ENCODE assay signal across 14 cellular contexts in the genomic region with DNA sequence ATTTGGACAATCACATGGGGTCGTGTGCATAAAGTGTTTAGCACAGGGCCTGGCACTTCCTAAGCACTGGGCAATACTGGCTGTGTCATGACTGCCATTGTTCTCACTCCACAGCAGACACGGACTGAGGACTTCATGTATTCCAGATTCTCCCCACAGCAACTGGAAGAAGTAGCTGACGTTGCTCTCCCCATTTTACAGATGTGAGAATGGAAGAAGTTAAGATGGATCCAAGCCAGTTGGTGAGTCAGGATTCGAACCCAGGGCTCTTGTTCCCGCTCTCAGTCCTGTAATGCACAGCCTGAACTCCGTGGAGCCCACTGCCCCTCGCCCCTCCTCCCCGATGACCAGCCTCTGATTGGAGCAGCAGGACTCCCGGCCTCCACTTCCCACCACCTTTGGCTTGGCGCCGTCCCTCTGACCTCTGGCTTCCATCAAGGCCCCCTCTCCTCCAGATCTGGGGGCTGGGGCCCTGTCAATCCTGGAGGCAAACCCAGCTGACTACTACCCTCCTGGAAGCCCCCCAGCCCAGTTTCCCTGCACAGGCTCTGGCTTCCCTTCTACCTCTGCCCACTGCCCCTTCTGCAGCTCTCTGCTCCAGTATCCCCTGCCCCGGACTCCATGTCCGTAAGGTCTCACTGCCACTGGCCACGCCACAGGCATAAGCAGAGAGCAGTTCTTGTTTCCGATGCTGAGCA.
"Had no signal": no experiment of that assay in that cellular context is flagged by ENCODE, and none has a peak within 500 bp of the region (broad histone marks: within the 10 kb centered on the region; RNA-seq: fewer than 3 reads in every experiment).

No MANE protein-coding gene starts in this region.

- H3K9me3 ChIP-seq: gastrocnemius medialis, heart right ventricle, ovary had no signal

- ATAC-seq: activated naive CD4-positive, alpha-beta T cell treated with anti-CD3 and anti-CD28 coated beads, Interleukin-2, amount 50 U/mL, for 72 hours; gastrocnemius medialis; heart right ventricle; left colon; sciatic nerve had no signal

- H3K36me3 ChIP-seq: brain microvascular endothelial cell, gastrocnemius medialis, heart right ventricle, ovary had no signal

- H3K27ac ChIP-seq: brain microvascular endothelial cell, gastrocnemius medialis, heart right ventricle, ovary had no signal

- H3K4me3 ChIP-seq: gastrocnemius medialis, heart right ventricle, lung, ovary had no signal

- H3K4me3 Mint-ChIP-seq: dendritic cell treated with granulocyte-macrophage colony-stimulating factor and Interleukin-4, amounts not matched to agents 40 ng/mL and 50 ng/mL, for 4 days; nephron; T-helper 2 cell treated with Interferon-gamma antibody and Interleukin-4, amounts not matched to agents 5 μg/mL and 100 μg/mL, for 36 hours had no signal

- DNase-seq: brain microvascular endothelial cell, cerebellar nuclear complex, gastrocnemius medialis, heart right ventricle, left colon, ovary, SW 1271 had no signal

- H3K4me1 ChIP-seq: gastrocnemius medialis had no signal

- H3K36me3 Mint-ChIP-seq: activated naive CD4-positive, alpha-beta T cell treated with anti-CD3 and anti-CD28 coated beads, Interleukin-2, amount 50 U/mL, for 72 hours had no signal

- H3K27ac Mint-ChIP-seq: activated T-helper 2 cell treated with anti-CD3 and anti-CD28 coated beads, Interferon-gamma antibody, Interleukin-2, Interleukin-4, amounts not matched to agents 10 μg/mL and 5 μg/mL and 100 μg/mL, durations not matched to agents 14 hours and 24 hours and 36 hours; T-helper 2 cell treated with Interferon-gamma antibody and Interleukin-4, amounts not matched to agents 5 μg/mL and 100 μg/mL, for 36 hours had no signal

- H3K9me3 Mint-ChIP-seq: activated naive CD4-positive, alpha-beta T cell treated with anti-CD3 and anti-CD28 coated beads, Interleukin-2, amount 50 U/mL, for 72 hours; activated T-helper 2 cell treated with anti-CD3 and anti-CD28 coated beads, Interferon-gamma antibody, Interleukin-2, Interleukin-4, amounts not matched to agents 10 μg/mL and 5 μg/mL and 100 μg/mL, durations not matched to agents 14 hours and 24 hours and 36 hours; dendritic cell treated with granulocyte-macrophage colony-stimulating factor and Interleukin-4, amounts not matched to agents 40 ng/mL and 50 ng/mL, for 4 days; nephron; T-helper 2 cell treated with Interferon-gamma antibody and Interleukin-4, amounts not matched to agents 5 μg/mL and 100 μg/mL, for 36 hours had no signal

- H3K27me3 ChIP-seq: brain microvascular endothelial cell, gastrocnemius medialis, heart right ventricle, ovary had no signal
